In genomic region chr4:78152795-78153194, GRCh38 we compare ENCODE assay signal across 21 cellular contexts.
DNase-seq lines count a peak whose midpoint lies in the region; ATAC-seq and TF ChIP-seq lines count a peak whose summit lies in the region.
"Had no signal": no experiment of that assay in that cellular context is flagged by ENCODE, and none has a peak within 500 bp of the region (broad histone marks: within the 10 kb centered on the region; RNA-seq: fewer than 3 reads in every experiment).

No MANE protein-coding gene starts in this region.

- H3K79me2 ChIP-seq in trophoblast cell (ENCODE audit: control insufficient read depth, insufficient read depth, low read length, poor library complexity): peaks cover 2% of the 10 kb centered on the region

- H2BK5ac ChIP-seq in trophoblast cell (ENCODE audit: low read depth, low read length, poor library complexity): no peak overlapping the region

- H3K4me2 ChIP-seq in trophoblast cell (ENCODE audit: low read length): no peak overlapping the region
- H3K4me2 ChIP-seq: A549; BLaER1 treated with 17β-estradiol and CSF1 and Interleukin-3, amounts not matched to agents 10 nM and 100 nM had no signal

- H3K9ac ChIP-seq in colonic mucosa (ENCODE audit: low read depth in 2 of 2, low read length in 2 of 2): no peak overlapping the region
- H3K9ac ChIP-seq in trophoblast cell (ENCODE audit: low read length): no peak overlapping the region
- H3K9ac ChIP-seq: BLaER1 treated with 17β-estradiol and CSF1 and Interleukin-3, amounts not matched to agents 10 nM and 100 nM had no signal

- no peak overlapping the region for H4K12ac ChIP-seq in trophoblast cell (ENCODE audit: low read depth, low read length)

- H3K4ac ChIP-seq in trophoblast cell (ENCODE audit: low read depth, low read length): peak overlapping the region; percentile 70

- TF ChIP-seq CTCF in colonic mucosa (IDR thresholded peaks at IDR 0.05) (no peak), mucosa of descending colon (IDR thresholded peaks at IDR 0.05) (no peak)

- no peaks in the 10 kb centered on the region for H3K4me1 ChIP-seq in colonic mucosa
- H3K4me1 ChIP-seq in mucosa of descending colon (ENCODE audit: low read depth): no peaks in the 10 kb centered on the region
- peaks cover 7 to 11% of the 10 kb centered on the region in 2 experiments for H3K4me1 ChIP-seq in trophoblast cell (ENCODE audit: control insufficient read depth in 1 of 2, insufficient read depth in 2 of 2, low read length in 2 of 2)

- H2AFZ ChIP-seq in trophoblast cell (ENCODE audit: insufficient read depth, low read length, poor library complexity): no peak overlapping the region

- no peak overlapping the region for H2BK12ac ChIP-seq in trophoblast cell (ENCODE audit: low read length)

- H3K23ac ChIP-seq in trophoblast cell (ENCODE audit: low read length): no peak overlapping the region

- intact Hi-C loops in colonic mucosa (cut with DNase I): no loop called here
- intact Hi-C loops in mucosa of descending colon (cut with DNase I, micrococcal nuclease): no loop called here

- H3K36me3 ChIP-seq in colonic mucosa (no peaks in the 10 kb centered on the region), mucosa of descending colon (ENCODE audit: low read depth) (no peaks in the 10 kb centered on the region), trophoblast cell (ENCODE audit: control insufficient read depth in 1 of 2, insufficient read depth in 2 of 2, low read length in 2 of 2) (no peaks in the 10 kb centered on the region)
- H3K36me3 ChIP-seq: BLaER1 treated with 17β-estradiol and CSF1 and Interleukin-3, amounts not matched to agents 10 nM and 100 nM had no signal

- no peak overlapping the region for H2BK120ac ChIP-seq in trophoblast cell (ENCODE audit: insufficient read depth, low read length, poor library complexity)

- no CpG with 5 or more reads among the region's 3 CpGs for WGBS in trophoblast cell (ENCODE audit: extremely low coverage, insufficient coverage, insufficient read length)

- H3K27ac ChIP-seq in colonic mucosa: no peak overlapping the region
- H3K27ac ChIP-seq in trophoblast cell (ENCODE audit: low read depth, low read length): no peak overlapping the region
- H3K27ac ChIP-seq: 22Rv1; A549; BLaER1 treated with 17β-estradiol and CSF1 and Interleukin-3, amounts not matched to agents 10 nM and 100 nM; C4-2B had no signal

- no peaks in the 10 kb centered on the region for H3K9me3 ChIP-seq in colonic mucosa
- H3K9me3 ChIP-seq in mucosa of descending colon: no peaks in the 10 kb centered on the region
- H3K9me3 ChIP-seq in trophoblast cell (ENCODE audit: insufficient read depth, low read depth, low read length): no peaks in the 10 kb centered on the region
- H3K9me3 ChIP-seq: A549; BLaER1 treated with 17β-estradiol and CSF1 and Interleukin-3, amounts not matched to agents 10 nM and 100 nM; Caco-2 had no signal

- H3K18ac ChIP-seq in trophoblast cell (ENCODE audit: low read length): no peak overlapping the region

- H4K8ac ChIP-seq in trophoblast cell (ENCODE audit: low read depth, low read length): no peak overlapping the region

- H3K4me3 ChIP-seq in colonic mucosa: no peak overlapping the region
- no peak overlapping the region for H3K4me3 ChIP-seq in mucosa of descending colon
- H3K4me3 ChIP-seq in trophoblast cell (ENCODE audit: low read depth, low read length): no peak overlapping the region
- H3K4me3 ChIP-seq: A549; BLaER1 treated with 17β-estradiol and CSF1 and Interleukin-3, amounts not matched to agents 10 nM and 100 nM had no signal

- H3K27me3 ChIP-seq in colonic mucosa (no peaks in the 10 kb centered on the region), trophoblast cell (ENCODE audit: insufficient read depth, low read length) (no peaks in the 10 kb centered on the region)
- H3K27me3 ChIP-seq: BLaER1 treated with 17β-estradiol and CSF1 and Interleukin-3, amounts not matched to agents 10 nM and 100 nM had no signal

- H4K91ac ChIP-seq in trophoblast cell (ENCODE audit: low read depth, low read length): no peak overlapping the region

- DNase-seq in colonic mucosa: peak; percentile 27
- DNase-seq in mucosa of descending colon: peak in 1 of 3 donors; percentile 11
- DNase-seq in trophoblast cell: no peak
- DNase-seq in NCI-H1436 treated with DMSO at 0.1 percent for 48 hours (lab: John Stamatoyannopoulos, UW): no peak
- no peak for DNase-seq in hypothalamus (lab: John Stamatoyannopoulos, UW)
- DNase-seq: AML-193; Caco-2; Calu3; CD4-positive, alpha-beta T cell; CD8-positive, alpha-beta T cell; DMS153; DMS53; DMS79; DND-41; EL; GDM1 had no signal

- ATAC-seq in mucosa of descending colon (peak; percentile 67), HG02623 (IDR thresholded peaks at IDR 0.05; ENCODE audit: unreplicated experiment) (no peak)
- ATAC-seq: A549; CD8-positive, alpha-beta T cell had no signal

- no peak overlapping the region for H2AK5ac ChIP-seq in trophoblast cell (ENCODE audit: low read length)

- peak overlapping the region; percentile 48 for H3K14ac ChIP-seq in trophoblast cell (ENCODE audit: low read length)

- peaks cover 6% of the 10 kb centered on the region for H3K79me1 ChIP-seq in trophoblast cell (ENCODE audit: low read length)
